ENCODE assay signal across 11 cellular contexts in genomic region chr1:223738465-223739365, GRCh38. TPM values are rescaled to one million over a fixed set of nuclear protein-coding genes. Genes with fewer than 3 reads are reported as not detected.
A peak's percentile ranks its signal among the peaks of the same experiment; 100 is the strongest.
DNase-seq lines count a peak whose midpoint lies in the region; ATAC-seq and TF ChIP-seq lines count a peak whose summit lies in the region.
"Had no signal": no experiment of that assay in that cellular context is flagged by ENCODE, and none has a peak within 500 bp of the region (broad histone marks: within the 10 kb centered on the region; RNA-seq: fewer than 3 reads in every experiment).

No MANE protein-coding gene starts in this region.

- no peak overlapping the region for H3K4me3 Mint-ChIP-seq in CD14-positive monocyte
- H3K4me3 Mint-ChIP-seq in osteocyte (ENCODE audit: unreplicated experiment): peak overlapping the region; percentile 36
- H3K4me3 Mint-ChIP-seq: B cell had no signal

- no peaks in the 10 kb centered on the region for H3K9me2 ChIP-seq in PC-3 (replicated peaks; ENCODE audit: low read length)

- H3K9me3 Mint-ChIP-seq in CD14-positive monocyte (no peaks in the 10 kb centered on the region), osteocyte (ENCODE audit: unreplicated experiment) (no peaks in the 10 kb centered on the region)
- H3K9me3 Mint-ChIP-seq: activated T-helper 2 cell treated with anti-CD3 and anti-CD28 coated beads, Interferon-gamma antibody, Interleukin-2, Interleukin-4, amounts not matched to agents 10 μg/mL and 5 μg/mL and 100 μg/mL, durations not matched to agents 14 hours and 24 hours and 36 hours had no signal

- WGBS in esophagus squamous epithelium, 2 donors: 50 to 56% methylated on average over 9 to 14 of the region's 14 CpGs

- no peak overlapping the region for H2AFZ ChIP-seq in PC-3 (ENCODE audit: low read length)

- TF ChIP-seq CTCF in CD14-positive monocyte (IDR thresholded peaks at IDR 0.05): no peak
- no peak for TF ChIP-seq CTCF in PC-3 (conservative IDR thresholded peaks at IDR 0.05; ENCODE audit: low read depth, low read length)
- TF ChIP-seq CTCF in esophagus squamous epithelium (IDR thresholded peaks at IDR 0.05): no peak
- no peak for TF ChIP-seq CTCF in osteocyte (IDR thresholded peaks at IDR 0.05)

- H3K36me3 Mint-ChIP-seq in CD14-positive monocyte (peaks cover 65 to 71% of the 10 kb centered on the region in 2 donors), osteocyte (ENCODE audit: unreplicated experiment) (peaks cover 12% of the 10 kb centered on the region)

- H3K27ac Mint-ChIP-seq in CD14-positive monocyte: peak overlapping the region in 4 of 7 donors; percentile 1 to 77 (median 34)
- peak overlapping the region; percentile 94 for H3K27ac Mint-ChIP-seq in osteocyte (ENCODE audit: unreplicated experiment)
- H3K27ac Mint-ChIP-seq: activated T-helper 2 cell treated with anti-CD3 and anti-CD28 coated beads, Interferon-gamma antibody, Interleukin-2, Interleukin-4, amounts not matched to agents 10 μg/mL and 5 μg/mL and 100 μg/mL, durations not matched to agents 14 hours and 24 hours and 36 hours; B cell had no signal

- no peaks in the 10 kb centered on the region for H3K27me3 ChIP-seq in PC-3 (ENCODE audit: low read length)
- no peaks in the 10 kb centered on the region for H3K27me3 ChIP-seq in esophagus squamous epithelium

- BruUV-seq in PC-3 (replicated peaks; lab: Mats Ljungman, UMichigan): no TSS peak

- POLR2A ChIA-PET in PC-3 (lab: Charles Lee; ENCODE audit: unreplicated experiment): interaction anchor here (0.6 kb wide), 1 partner anchor 20 kb away, joined by 3 read pairs; no protein-coding TSS in a partner anchor

- intact Hi-C loops in CD14-positive monocyte (cut with micrococcal nuclease) (no loop called here), PC-3 (cut with micrococcal nuclease) (no loop called here), esophagus squamous epithelium (cut with DNase I) (no loop called here)

- DNase-seq in CD14-positive monocyte (ENCODE audit: low spot score) (no peak), PC-3 (no peak), esophagus squamous epithelium (lab: John Stamatoyannopoulos, UW) (no peak), osteocyte (ENCODE audit: extremely low spot score, unreplicated experiment) (no peak), NCI-H748 treated with DMSO at 0.1 percent for 48 hours (lab: John Stamatoyannopoulos, UW) (no peak)
- no peak for DNase-seq in stimulated activated CD8-positive, alpha-beta memory T cell treated with anti-CD3 and anti-CD28 coated beads, Interleukin-4, amount 100 ng/mL, for 48 hours
- DNase-seq in activated naive CD4-positive, alpha-beta T cell treated with Interleukin-2 at 50 U/mL for 16 hours: no peak
- DNase-seq: NCI-H510A treated with DMSO at 0.1 percent for 48 hours had no signal

- CTCF ChIA-PET in PC-3 (lab: Charles Lee): interaction anchor here (0.7 kb wide), 1 partner anchor 11 kb away, joined by 3 read pairs; no protein-coding TSS in a partner anchor

- no peak for TF ChIP-seq POLR2A in esophagus squamous epithelium (IDR thresholded peaks at IDR 0.05)

- H3F3A ChIP-seq in PC-3 (ENCODE audit: low read length, unreplicated experiment): no peaks in the 10 kb centered on the region

- H3K4me1 Mint-ChIP-seq in CD14-positive monocyte (no peaks in the 10 kb centered on the region), osteocyte (ENCODE audit: unreplicated experiment) (peaks cover 80% of the 10 kb centered on the region)
- H3K4me1 Mint-ChIP-seq: B cell had no signal

- no peak overlapping the region for H3K9ac ChIP-seq in PC-3 (ENCODE audit: low read length)

- H3K4me1 ChIP-seq in PC-3 (ENCODE audit: insufficient read depth, low read length) (peaks cover 16% of the 10 kb centered on the region), esophagus squamous epithelium (peaks cover 28 to 77% (median 52%) of the 10 kb centered on the region in 3 donors)

- peaks cover 65% of the 10 kb centered on the region for H3K36me3 ChIP-seq in PC-3 (ENCODE audit: low read depth, low read length)
- peaks cover 0 to 55% (median 0%) of the 10 kb centered on the region in 3 donors for H3K36me3 ChIP-seq in esophagus squamous epithelium

- H3K27me3 Mint-ChIP-seq in CD14-positive monocyte (ENCODE audit: low read depth in 3 of 3) (peaks cover 0 to 1% (median 0%) of the 10 kb centered on the region in 3 donors), osteocyte (ENCODE audit: unreplicated experiment) (no peaks in the 10 kb centered on the region)
- H3K27me3 Mint-ChIP-seq: B cell had no signal

- H3K79me2 ChIP-seq in PC-3 (ENCODE audit: low read length): peaks cover 92% of the 10 kb centered on the region

- H3K9me3 ChIP-seq in PC-3 (ENCODE audit: low read length) (no peaks in the 10 kb centered on the region), esophagus squamous epithelium (no peaks in the 10 kb centered on the region)

- H4K20me1 ChIP-seq in PC-3 (ENCODE audit: low read length): peaks cover 46% of the 10 kb centered on the region; the same call in 1 of the 2 replicates

- H3K27ac ChIP-seq in PC-3 (ENCODE audit: low read length): no peak overlapping the region
- H3K27ac ChIP-seq in esophagus squamous epithelium: peak overlapping the region; percentile 75 to 91 (median 88)

- H3K4me2 ChIP-seq in PC-3 (ENCODE audit: low read length): no peak overlapping the region

- ATAC-seq in PC-3 (peak; percentile 24), HG03342 (IDR thresholded peaks at IDR 0.05; ENCODE audit: unreplicated experiment) (no peak)

- H3K4me3 ChIP-seq in PC-3 (ENCODE audit: low read length) (no peak overlapping the region), esophagus squamous epithelium (no peak overlapping the region)

RNA-seq across cellular contexts. Expression of gene CAPN2, which starts 26.4 kb away (rescaled TPM):
- 100 to 1,000 TPM; 127 to 182 TPM for polyA plus RNA-seq in CD14-positive monocyte
- total RNA-seq in PC-3 (2014; rRNA removed) (1,259 and 1,457 TPM in 2 replicates), esophagus squamous epithelium (100 to 1,000 TPM; 145 to 234 (median 177) TPM), osteocyte (271 and 278 TPM in 2 replicates)
